ENCODE assay signal across 1 cellular context in the genomic region with DNA sequence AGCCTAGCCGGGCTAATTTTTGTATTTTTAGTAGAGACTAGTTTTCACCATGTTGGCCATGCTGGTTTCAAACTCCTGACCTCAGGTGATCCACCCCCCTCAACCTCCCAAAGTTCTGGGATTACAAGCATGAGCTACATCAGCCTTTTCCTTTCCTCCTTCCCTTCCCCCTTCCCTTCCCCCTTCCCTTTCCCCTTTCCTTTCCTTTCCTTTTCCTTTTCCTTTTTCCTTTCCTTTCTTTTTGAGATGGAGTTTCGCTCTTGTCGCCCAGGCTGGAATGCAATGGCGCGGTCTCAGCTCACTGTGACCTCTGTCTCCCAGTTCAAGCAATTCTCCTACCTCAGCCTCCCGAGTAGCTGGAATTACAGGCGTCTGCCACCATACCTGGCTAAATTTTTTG. TPM values are rescaled to one million over a fixed set of nuclear protein-coding genes. Genes with fewer than 3 reads are reported as not detected.
"Had no signal": no experiment of that assay in that cellular context is flagged by ENCODE, and none has a peak within 500 bp of the region (broad histone marks: within the 10 kb centered on the region; RNA-seq: fewer than 3 reads in every experiment).

No MANE protein-coding gene starts in this region.

RNA-seq across cellular contexts. Expression of a gene that starts 55.3 kb away (rescaled TPM):
- total RNA-seq: MCF 10A had no signal
